ENCODE assay signal across 1 cellular context in genomic region chr11:57126766-57127400, GRCh38.
TF ChIP-seq lines count a peak whose summit lies in the region.

No MANE protein-coding gene starts in this region.

TF ChIP-seq in K562, 482 proteins besides CTCF, POLR2A, EP300 and RAD21 (continued from another document and continues in another):
- no peak for TF ChIP-seq ZNF318 (IDR thresholded peaks at IDR 0.05; ENCODE audit: borderline replicate concordance in 1 of 2, low read depth in 1 of 2)
- TF ChIP-seq ZNF79 (CRISPR knock-in tag; IDR thresholded peaks at IDR 0.05; ENCODE audit: low read depth) = no peak
- no peak for TF ChIP-seq SRSF3 (IDR thresholded peaks at IDR 0.05; ENCODE audit: insufficient read depth, low read length)
- TF ChIP-seq RERE (CRISPR knock-in tag; IDR thresholded peaks at IDR 0.05; ENCODE audit: borderline replicate concordance) = no peak
- no peak for TF ChIP-seq NUFIP1 (IDR thresholded peaks at IDR 0.05; ENCODE audit: partially characterized antibody)
- no peak for TF ChIP-seq USF2 (CRISPR knock-in tag; IDR thresholded peaks at IDR 0.05)
- TF ChIP-seq HOMEZ (CRISPR knock-in tag; IDR thresholded peaks at IDR 0.05) = no peak
- TF ChIP-seq ZNF644 (tag; IDR thresholded peaks at IDR 0.05; ENCODE audit: low read depth) = no peak
- no peak for TF ChIP-seq BRF2 (IDR thresholded peaks at IDR 0.05; ENCODE audit: borderline replicate concordance, insufficient read depth, insufficient read length)
- TF ChIP-seq ZBTB26 (CRISPR knock-in tag; IDR thresholded peaks at IDR 0.05) = no peak
- TF ChIP-seq ZNF586 (CRISPR knock-in tag; conservative IDR thresholded peaks at IDR 0.05) = no peak
- no peak for TF ChIP-seq MCM7 (IDR thresholded peaks at IDR 0.05)
- no peak for TF ChIP-seq POLR2B (IDR thresholded peaks at IDR 0.05; ENCODE audit: low read depth, partially characterized antibody)
- TF ChIP-seq SIN3A (IDR thresholded peaks at IDR 0.05; ENCODE audit: borderline replicate concordance in 2 of 2, control insufficient read depth in 1 of 2, low read depth in 2 of 2, low read length in 2 of 2) = no peak
- no peak for TF ChIP-seq PCBP1 (IDR thresholded peaks at IDR 0.05; ENCODE audit: low read depth, low read length, poor library complexity, severe bottlenecking)
- no peak for TF ChIP-seq ETV5 (CRISPR knock-in tag; IDR thresholded peaks at IDR 0.05; ENCODE audit: low read depth)
- TF ChIP-seq GMEB1 (CRISPR knock-in tag; IDR thresholded peaks at IDR 0.05) = no peak
- TF ChIP-seq SMARCA5 (IDR thresholded peaks at IDR 0.05) = no peak
- no peak for TF ChIP-seq ZNF507 (tag; conservative IDR thresholded peaks at IDR 0.05)
- no peak for TF ChIP-seq PYGO2 (tag; IDR thresholded peaks at IDR 0.05)
- no peak for TF ChIP-seq YBX1 (IDR thresholded peaks at IDR 0.05)
- no peak for TF ChIP-seq ZNF436 (CRISPR knock-in tag; IDR thresholded peaks at IDR 0.05)
- peak; percentile 71 for TF ChIP-seq MTA2 (IDR thresholded peaks at IDR 0.05; ENCODE audit: low read depth)
- peak; percentile 57; the same call in 1 of the 2 replicates for TF ChIP-seq JUND (IDR thresholded peaks at IDR 0.05; ENCODE audit: borderline replicate concordance, low read depth, low read length)
- TF ChIP-seq JUND (tag; IDR thresholded peaks at IDR 0.05; ENCODE audit: borderline replicate concordance, low read depth, low read length) = peak; percentile 59; the same call in 1 of the 3 replicates
- TF ChIP-seq SMAD3 (CRISPR knock-in tag; conservative IDR thresholded peaks at IDR 0.05) = no peak
- TF ChIP-seq ZNF551 (CRISPR knock-in tag; IDR thresholded peaks at IDR 0.05) = no peak
- TF ChIP-seq RFX1 (IDR thresholded peaks at IDR 0.05) = no peak
- no peak for TF ChIP-seq NR4A1 (CRISPR knock-in tag; IDR thresholded peaks at IDR 0.05)
- TF ChIP-seq NR4A1 (tag; IDR thresholded peaks at IDR 0.05) = 0 out of 2 replicates have a peak, but pooled peaks have one; percentile 29
- TF ChIP-seq ZNF143 (CRISPR knock-in tag; IDR thresholded peaks at IDR 0.05) = no peak
- TF ChIP-seq ZNF639 (CRISPR knock-in tag; conservative IDR thresholded peaks at IDR 0.05 in 1 of 2, IDR thresholded peaks at IDR 0.05 in 1 of 2) = no peak
- peak; percentile 90 for TF ChIP-seq CEBPB (tag; IDR thresholded peaks at IDR 0.05)
- no peak for TF ChIP-seq ZNF583 (CRISPR knock-in tag; IDR thresholded peaks at IDR 0.05)
- no peak for TF ChIP-seq DIDO1 (tag; IDR thresholded peaks at IDR 0.05; ENCODE audit: low read depth)
- no peak for TF ChIP-seq ZKSCAN8 (CRISPR knock-in tag; IDR thresholded peaks at IDR 0.05)
- no peak for TF ChIP-seq ZNF384 (IDR thresholded peaks at IDR 0.05; ENCODE audit: low read depth, low read length)
